ENCODE assay signal across 1 cellular context in the genomic region with DNA sequence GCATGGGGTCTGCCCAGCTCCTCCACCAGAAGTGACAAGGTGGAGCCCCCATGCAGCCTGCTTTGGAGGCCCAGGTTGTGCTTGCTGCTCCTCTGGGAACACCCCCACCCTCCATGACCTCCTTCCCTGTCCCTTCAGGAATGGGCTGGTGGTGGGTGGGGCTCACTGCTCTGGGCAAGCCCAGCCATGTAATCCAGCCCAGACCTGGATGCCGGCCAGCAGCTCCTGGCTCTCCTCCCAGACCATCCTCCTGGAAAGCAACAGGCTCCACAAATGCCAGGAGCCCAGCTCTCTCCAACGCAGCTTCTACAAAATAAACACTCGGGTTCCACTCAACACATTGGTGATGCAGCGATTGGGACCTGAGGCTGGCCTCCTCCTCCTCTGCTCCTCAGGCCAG. TPM values are rescaled to one million over a fixed set of nuclear protein-coding genes. Genes with fewer than 3 reads are reported as not detected.
"Had no signal": no experiment of that assay in that cellular context is flagged by ENCODE, and none has a peak within 500 bp of the region (broad histone marks: within the 10 kb centered on the region; RNA-seq: fewer than 3 reads in every experiment).

No MANE protein-coding gene starts in this region.

RNA-seq across cellular contexts. Expression of gene TMEM191C, which starts 30.8 kb away (rescaled TPM):
- total RNA-seq: ascending aorta had no signal

RNA-seq across cellular contexts. Expression of gene RIMBP3C, which starts 53.3 kb away (rescaled TPM):
- total RNA-seq: ascending aorta had no signal
